In genomic region chr9:124776952-124777645, GRCh38 we compare ENCODE assay signal across 8 cellular contexts. TPM values are rescaled to one million over a fixed set of nuclear protein-coding genes. Genes with fewer than 3 reads are reported as not detected.
DNase-seq lines count a peak whose midpoint lies in the region; ATAC-seq and TF ChIP-seq lines count a peak whose summit lies in the region.

Gene OLFML2A (plus strand): TSS chr9:124777133. CDS start chr9:124777271, 138 bp downstream.

- no peaks in the 10 kb centered on the region for H4K20me1 ChIP-seq in fibroblast of lung (ENCODE audit: control insufficient read depth, extremely low read depth, insufficient read depth, low read length)

- peak within 1 kb of the TSS in 1 of 7 donors; percentile 18 for H3K27ac Mint-ChIP-seq in CD14-positive monocyte
- H3K27ac Mint-ChIP-seq in nephron progenitor cell = peak within 1 kb of the TSS; percentile 83

- DNase-seq in CD14-positive monocyte (ENCODE audit: low spot score) (no peak), fibroblast of lung (ENCODE audit: low read depth in 2 of 2) (no peak), nephron progenitor cell (peak; percentile 74), AML-193 (lab: John Stamatoyannopoulos, UW) (no peak)

- no peak for ATAC-seq in GM18519 (IDR thresholded peaks at IDR 0.05; ENCODE audit: low FRiP score, unreplicated experiment)
- no peak for ATAC-seq in HG02798 (IDR thresholded peaks at IDR 0.05; ENCODE audit: poor library complexity, unreplicated experiment)

- H3K36me3 Mint-ChIP-seq in CD14-positive monocyte (peaks cover 0 to 4% of the 10 kb centered on the region in 2 donors), nephron progenitor cell (ENCODE audit: low read depth) (no peaks in the 10 kb centered on the region)

- CTCF ChIA-PET in HEK293 (lab: Yijun Ruan, JAX) = interaction anchor here (0.6 to 16.2 kb wide), 23 partner anchors 12 to 631 kb away, joined by 3 to 1257 read pairs (median 4); partner anchors contain the start of genes RPL35 and WDR38

- H3K4me1 Mint-ChIP-seq in CD14-positive monocyte = peaks cover 39% of the 10 kb centered on the region
- peaks cover 47% of the 10 kb centered on the region for H3K4me1 Mint-ChIP-seq in nephron progenitor cell

- H3K27me3 ChIP-seq in fibroblast of lung (ENCODE audit: control insufficient read depth, insufficient read depth, low read length) = no peaks in the 10 kb centered on the region

- intact Hi-C loops in CD14-positive monocyte (cut with micrococcal nuclease) = loop anchor here in 1 of 2 donors (10.0 kb wide), 2 partner anchors 168 to 368 kb away; partner anchors contain the start of genes GOLGA1 and SCAI

- H3K9me3 ChIP-seq in HEK293 (ENCODE audit: control insufficient read depth, insufficient read depth, low read depth, low read length) (no peaks in the 10 kb centered on the region), fibroblast of lung (ENCODE audit: control insufficient read depth, insufficient read depth, low read depth, low read length) (no peaks in the 10 kb centered on the region)

- H3K4me3 Mint-ChIP-seq in CD14-positive monocyte (peak within 1 kb of the TSS; percentile 86 to 93), nephron progenitor cell (peak within 1 kb of the TSS; percentile 86)

- H3K9me3 Mint-ChIP-seq in CD14-positive monocyte (peaks cover 0 to 3% (median 0%) of the 10 kb centered on the region in 7 donors), nephron progenitor cell (no peaks in the 10 kb centered on the region)

- H3K4me1 ChIP-seq in HEK293 (ENCODE audit: control insufficient read depth, insufficient read depth, low read length) = peaks cover 2% of the 10 kb centered on the region; the same call in 1 of the 2 replicates
- H3K4me1 ChIP-seq in fibroblast of lung (ENCODE audit: control insufficient read depth, extremely low read depth, insufficient read depth, low read length) = peaks cover 19% of the 10 kb centered on the region

- H3K27me3 Mint-ChIP-seq in CD14-positive monocyte (ENCODE audit: low read depth in 3 of 3) = peaks cover 15 to 27% (median 17%) of the 10 kb centered on the region in 3 donors
- H3K27me3 Mint-ChIP-seq in nephron progenitor cell (ENCODE audit: low read depth, poor library complexity) = peaks cover 41% of the 10 kb centered on the region

- H3K27ac ChIP-seq in HEK293 (ENCODE audit: extremely low read depth, low read depth, low read length) = peak within 1 kb of the TSS; percentile 41; the same call in 1 of the 2 replicates
- H3K27ac ChIP-seq in fibroblast of lung (ENCODE audit: insufficient read depth, low read length) = no peak within 1 kb of the TSS

- H3K36me3 ChIP-seq in HEK293 (ENCODE audit: control insufficient read depth in 2 of 2, insufficient read depth in 1 of 2, low read length in 2 of 2) (no peaks in the 10 kb centered on the region), fibroblast of lung (ENCODE audit: control insufficient read depth, insufficient read depth, low read length) (no peaks in the 10 kb centered on the region)

- H3K4me2 ChIP-seq in fibroblast of lung (ENCODE audit: extremely low read depth, insufficient read depth, low read length) = peak within 1 kb of the TSS; percentile 96

- H3K9ac ChIP-seq in fibroblast of lung (ENCODE audit: insufficient read depth, low read length) = peak within 1 kb of the TSS; percentile 5

- H3K4me3 ChIP-seq in HEK293 (ENCODE audit: low read depth, low read length) (peak within 1 kb of the TSS; percentile 39), WI38 (ENCODE audit: low read depth, low read length) (peak within 1 kb of the TSS; percentile 61), fibroblast of lung (replicated peaks in 1 of 4; ENCODE audit: control extremely low read depth in 1 of 4, insufficient read depth in 1 of 4, low read depth in 3 of 4, low read length in 4 of 4) (peak within 1 kb of the TSS; percentile 42 to 61 (median 48))

- TF ChIP-seq CTCF in CD14-positive monocyte (IDR thresholded peaks at IDR 0.05) (peak; percentile 56), HEK293 (tag by site-specific recombination; IDR thresholded peaks at IDR 0.05) (no peak), WI38 (IDR thresholded peaks at IDR 0.05; ENCODE audit: low read depth, low read length) (peak; percentile 42), fibroblast of lung (conservative IDR thresholded peaks at IDR 0.05 in 1 of 2, IDR thresholded peaks at IDR 0.05 in 1 of 2; ENCODE audit: low read depth in 1 of 2, low read length in 2 of 2) (peak; percentile 10 to 21), nephron progenitor cell (IDR thresholded peaks at IDR 0.05) (peak; percentile 41)

- POLR2A ChIA-PET in HEK293 (lab: Yijun Ruan, JAX) = interaction anchor here (1.0 to 11.9 kb wide), 4 partner anchors 8 to 84 kb away, joined by 3 to 201 read pairs (median 16); partner anchors contain the start of genes ARPC5L, RPL35 and WDR38

- no peaks in the 10 kb centered on the region for H3K79me2 ChIP-seq in fibroblast of lung (ENCODE audit: control insufficient read depth, insufficient read depth, low read length)

- H2AFZ ChIP-seq in fibroblast of lung (ENCODE audit: low read length) = peak within 1 kb of the TSS; percentile 65

TF ChIP-seq in HEK293, 187 proteins besides CTCF, POLR2A, EP300 and RAD21:
- TF ChIP-seq KLF1 (tag by site-specific recombination; IDR thresholded peaks at IDR 0.05) = peak; percentile 82
- no peak for TF ChIP-seq ZNF146 (tag by site-specific recombination; IDR thresholded peaks at IDR 0.05)
- no peak for TF ChIP-seq ZNF138 (tag by site-specific recombination; IDR thresholded peaks at IDR 0.05; ENCODE audit: borderline replicate concordance)
- peak; percentile 53 for TF ChIP-seq ZBTB8A (tag by site-specific recombination; IDR thresholded peaks at IDR 0.05)
- TF ChIP-seq SP7 (tag by site-specific recombination; IDR thresholded peaks at IDR 0.05) = no peak
- TF ChIP-seq ZBTB26 (tag by site-specific recombination; optimal IDR thresholded peaks at IDR 0.05) = peak; percentile 54
- no peak for TF ChIP-seq ZNF239 (tag by site-specific recombination; IDR thresholded peaks at IDR 0.05)
- TF ChIP-seq KLF9 (tag by site-specific recombination; IDR thresholded peaks at IDR 0.05; ENCODE audit: low read depth) = no peak
- no peak for TF ChIP-seq ZEB2 (tag by site-specific recombination; IDR thresholded peaks at IDR 0.05)
- no peak for TF ChIP-seq ZNF433 (tag by site-specific recombination; IDR thresholded peaks at IDR 0.05; ENCODE audit: low read depth)
- TF ChIP-seq ZNF280D (tag by site-specific recombination; IDR thresholded peaks at IDR 0.05) = no peak
- no peak for TF ChIP-seq SCRT1 (tag by site-specific recombination; IDR thresholded peaks at IDR 0.05; ENCODE audit: borderline replicate concordance)
- no peak for TF ChIP-seq ZNF621 (tag by site-specific recombination; IDR thresholded peaks at IDR 0.05)
- 0 out of 2 replicates have a peak, but pooled peaks have one; percentile 32 for TF ChIP-seq ZBTB48 (tag by site-specific recombination; IDR thresholded peaks at IDR 0.05)
- TF ChIP-seq ZBTB20 (tag by site-specific recombination; IDR thresholded peaks at IDR 0.05) = peak; percentile 75
- TF ChIP-seq ZBTB7A (tag by site-specific recombination; IDR thresholded peaks at IDR 0.05; ENCODE audit: low read depth) = no peak
- TF ChIP-seq ZNF600 (tag by site-specific recombination; IDR thresholded peaks at IDR 0.05) = no peak
- TF ChIP-seq ZNF366 (tag by site-specific recombination; conservative IDR thresholded peaks at IDR 0.05) = no peak
- TF ChIP-seq ZNF707 (tag by site-specific recombination; IDR thresholded peaks at IDR 0.05) = no peak
- no peak for TF ChIP-seq ZNF37A (tag by site-specific recombination; IDR thresholded peaks at IDR 0.05)

RNA-seq across cellular contexts. Expression of gene OLFML2A, which starts in this region (rescaled TPM):
- polyA plus RNA-seq in CD14-positive monocyte = under 1 TPM in 1 of 2 donors, not detected in 1; 0.03 TPM
- 30.6 and 33.7 TPM in 2 replicates for total RNA-seq in fibroblast of lung
- 2.7 and 22.3 TPM in 2 replicates for polyA plus RNA-seq in fibroblast of lung
- polyA plus RNA-seq in fibroblast of lung (2012) = 4.4 and 29.0 TPM in 2 replicates
- polyA minus RNA-seq in fibroblast of lung (ENCODE audit: low replicate concordance) = 5.5 and 35.1 TPM in 2 replicates
